1 cellular context compared by ENCODE assay signal in genomic region chr12:124808276-124808675, GRCh38.
TF ChIP-seq lines count a peak whose summit lies in the region.

No MANE protein-coding gene starts in this region.

TF ChIP-seq in K562, 482 proteins besides CTCF, POLR2A, EP300 and RAD21 (continued from another document):
- TF ChIP-seq ZNF609 (CRISPR knock-in tag; IDR thresholded peaks at IDR 0.05; ENCODE audit: borderline replicate concordance) (no peak), ELF4 (CRISPR knock-in tag; IDR thresholded peaks at IDR 0.05) (no peak), ZNF239 (CRISPR knock-in tag; IDR thresholded peaks at IDR 0.05) (no peak), E2F8 (IDR thresholded peaks at IDR 0.05; ENCODE audit: low read depth, partially characterized antibody) (no peak), MBD1 (CRISPR knock-in tag; IDR thresholded peaks at IDR 0.05) (no peak), HDAC6 (IDR thresholded peaks at IDR 0.05; ENCODE audit: low read depth, low read length) (no peak), ZNF253 (CRISPR knock-in tag; conservative IDR thresholded peaks at IDR 0.05) (no peak), PATZ1 (CRISPR knock-in tag; IDR thresholded peaks at IDR 0.05; ENCODE audit: borderline replicate concordance) (no peak)
